ENCODE assay signal across 19 cellular contexts in the genomic region with DNA sequence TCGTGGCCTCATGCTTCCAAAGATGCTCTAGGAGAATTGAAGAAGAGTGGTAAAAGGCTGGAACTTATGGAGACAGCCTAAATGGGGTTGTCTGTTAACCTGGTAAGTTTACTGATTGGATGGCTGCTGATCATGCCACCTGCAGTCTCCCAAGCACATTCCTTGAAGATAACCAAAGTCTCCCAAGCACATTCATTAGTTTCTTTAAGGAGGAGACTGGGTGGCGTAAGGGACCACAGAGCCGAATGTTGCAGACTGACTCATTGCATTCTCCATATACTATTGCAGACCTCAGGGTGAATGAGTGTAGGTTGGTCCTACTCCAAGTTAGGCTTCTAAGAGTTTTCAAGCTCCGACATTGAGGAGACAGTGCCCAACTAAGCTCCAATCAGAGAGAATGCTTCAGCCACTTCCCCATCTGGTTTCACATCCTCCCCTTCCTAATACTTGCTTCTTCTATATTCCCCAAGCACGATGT. TPM values are rescaled to one million over a fixed set of nuclear protein-coding genes. Genes with fewer than 3 reads are reported as not detected.
DNase-seq lines count a peak whose midpoint lies in the region; ATAC-seq, FAIRE-seq and TF ChIP-seq lines count a peak whose summit lies in the region.
"Had no signal": no experiment of that assay in that cellular context is flagged by ENCODE, and none has a peak within 500 bp of the region (broad histone marks: within the 10 kb centered on the region; RNA-seq: fewer than 3 reads in every experiment).

A gene (minus strand): TSS at position 51 of the 478 bp plus-strand sequence. CDS start 39 bp downstream, at position 12.

- no peaks in the 10 kb centered on the region for H4K20me1 ChIP-seq in keratinocyte (ENCODE audit: control insufficient read depth, extremely low read depth, insufficient read depth, low read length)

- H2AFZ ChIP-seq in keratinocyte (ENCODE audit: control insufficient read depth, low read length) = no peak within 1 kb of the TSS

- H3K9me3 Mint-ChIP-seq in CD8-positive, alpha-beta memory T cell = no peaks in the 10 kb centered on the region
- H3K9me3 Mint-ChIP-seq: immature natural killer cell, T-cell had no signal

- no peak within 1 kb of the TSS for H3K9ac ChIP-seq in adipocyte (ENCODE audit: low read length)
- H3K9ac ChIP-seq in keratinocyte (ENCODE audit: control insufficient read depth, extremely low read depth, insufficient read depth, low read length) = peak within 1 kb of the TSS; percentile 50

- H3K27ac Mint-ChIP-seq in CD8-positive, alpha-beta memory T cell = no peak within 1 kb of the TSS
- H3K27ac Mint-ChIP-seq: immature natural killer cell, T-cell had no signal

- H3K4me3 ChIP-seq in right cardiac atrium (ENCODE audit: low read length) (no peak within 1 kb of the TSS), adipocyte (ENCODE audit: low read length) (no peak within 1 kb of the TSS), keratinocyte (ENCODE audit: control insufficient read depth in 2 of 3, extremely low read depth in 1 of 3, insufficient read depth in 2 of 3, low read depth in 1 of 3, low read length in 3 of 3) (peak within 1 kb of the TSS in 1 of 3 experiments; percentile 9), coronary artery (no peak within 1 kb of the TSS)
- no peak within 1 kb of the TSS for H3K4me3 ChIP-seq in CD8-positive, alpha-beta memory T cell (ENCODE audit: low read length)
- H3K4me3 ChIP-seq: pancreas had no signal

- no peak for TF ChIP-seq CTCF in keratinocyte (optimal IDR thresholded peaks at IDR 0.05 in 1 of 3, IDR thresholded peaks at IDR 0.05 in 1 of 3, conservative IDR thresholded peaks at IDR 0.05 in 1 of 3; ENCODE audit: extremely low read depth in 1 of 3, insufficient read depth in 2 of 3, low read length in 3 of 3)
- no peak for TF ChIP-seq CTCF in coronary artery (IDR thresholded peaks at IDR 0.05)

- peak; percentile 94 for FAIRE-seq in keratinocyte (lab: Jason Lieb, UNC)
- FAIRE-seq: A204.1, pancreas, RCC 7860 had no signal

- no peak within 1 kb of the TSS for H3K4me3 Mint-ChIP-seq in CD8-positive, alpha-beta memory T cell
- H3K4me3 Mint-ChIP-seq: immature natural killer cell, T-cell had no signal

- peak; percentile 56 to 64 for ATAC-seq in right cardiac atrium
- ATAC-seq in GM19467 (IDR thresholded peaks at IDR 0.05; ENCODE audit: unreplicated experiment) = no peak
- ATAC-seq in stimulated activated naive CD8-positive, alpha-beta T cell treated with anti-CD3 and anti-CD28 coated beads, Interleukin-15, Interleukin-2, amounts not matched to agents 100 U/mL and 50 U/mL, for 24 hours = no peak
- ATAC-seq: T-cell had no signal

- H3K4me1 ChIP-seq in right cardiac atrium (ENCODE audit: control insufficient read depth, insufficient read depth, low read length) (no peaks in the 10 kb centered on the region), adipocyte (ENCODE audit: control insufficient read depth, insufficient read depth, low read length) (no peaks in the 10 kb centered on the region), keratinocyte (ENCODE audit: control insufficient read depth, extremely low read depth, insufficient read depth, low read length) (peaks cover 18% of the 10 kb centered on the region)
- H3K4me1 ChIP-seq in CD8-positive, alpha-beta memory T cell (ENCODE audit: insufficient read depth, low read length) = no peaks in the 10 kb centered on the region

- CTCF ChIA-PET in CD8-positive, alpha-beta memory T cell (lab: Charles Lee) = no interaction called here

- H3K9me1 ChIP-seq in keratinocyte (ENCODE audit: control insufficient read depth, extremely low read depth, insufficient read depth, low read length) = no peaks in the 10 kb centered on the region

- no peaks in the 10 kb centered on the region for H3K36me3 Mint-ChIP-seq in CD8-positive, alpha-beta memory T cell
- H3K36me3 Mint-ChIP-seq: immature natural killer cell, T-cell had no signal

- intact Hi-C loops in right cardiac atrium (cut with DNase I) (no loop called here), cardiac septum (cut with DNase I) (no loop called here)

- no peaks in the 10 kb centered on the region for H3K4me1 Mint-ChIP-seq in CD8-positive, alpha-beta memory T cell
- H3K4me1 Mint-ChIP-seq: immature natural killer cell, T-cell had no signal

- peaks cover 12% of the 10 kb centered on the region for H3K79me2 ChIP-seq in keratinocyte (ENCODE audit: control insufficient read depth, insufficient read depth, low read length)

- H3K27ac ChIP-seq in right cardiac atrium (ENCODE audit: low read length) = no peak within 1 kb of the TSS
- peak within 1 kb of the TSS; percentile 45 for H3K27ac ChIP-seq in keratinocyte (ENCODE audit: control insufficient read depth, insufficient read depth, low read length)
- no peak within 1 kb of the TSS for H3K27ac ChIP-seq in coronary artery
- no peak within 1 kb of the TSS for H3K27ac ChIP-seq in CD8-positive, alpha-beta memory T cell (ENCODE audit: low read depth, low read length)
- H3K27ac ChIP-seq: pancreas had no signal

- H3K27me3 ChIP-seq in right cardiac atrium (ENCODE audit: control insufficient read depth, insufficient read depth) = no peaks in the 10 kb centered on the region
- peaks cover 21% of the 10 kb centered on the region for H3K27me3 ChIP-seq in adipocyte (replicated peaks; ENCODE audit: control insufficient read depth, insufficient read depth, low read length)
- H3K27me3 ChIP-seq in keratinocyte (ENCODE audit: control insufficient read depth, extremely low read depth, insufficient read depth, low read length) = no peaks in the 10 kb centered on the region
- H3K27me3 ChIP-seq in CD8-positive, alpha-beta memory T cell (ENCODE audit: insufficient read depth, low read length, poor library complexity, severe bottlenecking) = peaks cover 10% of the 10 kb centered on the region
- H3K27me3 ChIP-seq: pancreas had no signal

- peaks cover 9 to 70% of the 10 kb centered on the region in 2 donors for H3K27me3 Mint-ChIP-seq in CD8-positive, alpha-beta memory T cell

- POLR2A ChIA-PET in CD8-positive, alpha-beta memory T cell (lab: Charles Lee) = no interaction called here

- DNase-seq in right cardiac atrium = no peak
- DNase-seq in cardiac septum (ENCODE audit: low spot score) = no peak
- DNase-seq in adipocyte (ENCODE audit: low read depth) = peak; percentile 18
- peak; percentile 88 for DNase-seq in keratinocyte (ENCODE audit: low read depth, low spot score)
- no peak for DNase-seq in coronary artery (ENCODE audit: low spot score)
- DNase-seq in CD8-positive, alpha-beta memory T cell = no peak
- DNase-seq in stimulated activated naive CD8-positive, alpha-beta T cell treated with anti-CD3 and anti-CD28 coated beads, Interleukin-15, Interleukin-2, amounts not matched to agents 100 U/mL and 50 U/mL, for 24 hours = no peak
- DNase-seq: activated CD4-positive, CD25-positive, alpha-beta regulatory T cell treated with anti-CD3 and anti-CD28 coated beads, Interleukin-2, amount 50 U/mL, for 72 hours; activated CD8-positive, alpha-beta memory T cell treated with anti-CD3 and anti-CD28 coated beads, Interleukin-2, amount 50 U/mL, for 48 hours; activated naive CD4-positive, alpha-beta T cell treated with Interleukin-2 at 50 U/mL for 16 hours; central memory CD4-positive, alpha-beta T cell; immature natural killer cell; NCI-H2029 treated with DMSO at 0.1 percent for 48 hours; NCI-H526; pancreas; T-cell had no signal

- H3K36me3 ChIP-seq in adipocyte (ENCODE audit: control insufficient read depth, insufficient read depth, low read length, severe bottlenecking) (no peaks in the 10 kb centered on the region), keratinocyte (ENCODE audit: control insufficient read depth in 2 of 2, extremely low read depth in 1 of 2, insufficient read depth in 2 of 2, low read length in 2 of 2) (peaks cover 0 to 5% of the 10 kb centered on the region in 2 experiments)
- no peaks in the 10 kb centered on the region for H3K36me3 ChIP-seq in CD8-positive, alpha-beta memory T cell (ENCODE audit: insufficient read depth, low read length)
- H3K36me3 ChIP-seq: pancreas had no signal

- dilution Hi-C loops in keratinocyte (cut with MboI; ENCODE audit: extremely low pct_ligation_motif_present, low sequenced_read_pairs) = no loop called here

- H3K9me3 ChIP-seq in right cardiac atrium (ENCODE audit: control insufficient read depth, low read length) (peaks cover 2% of the 10 kb centered on the region), adipocyte (ENCODE audit: control insufficient read depth, low read length) (peaks cover 9% of the 10 kb centered on the region), keratinocyte (ENCODE audit: control insufficient read depth, low read depth, low read length) (no peaks in the 10 kb centered on the region)
- no peaks in the 10 kb centered on the region for H3K9me3 ChIP-seq in CD8-positive, alpha-beta memory T cell (ENCODE audit: low read length)
- H3K9me3 ChIP-seq: pancreas had no signal

- WGBS in right cardiac atrium = 88% methylated on average over 5 of the region's 5 CpGs

- H3K4me2 ChIP-seq in keratinocyte (ENCODE audit: control insufficient read depth, extremely low read depth, insufficient read depth, low read depth, low read length) = peak within 1 kb of the TSS; percentile 65

RNA-seq across cellular contexts. Expression of the gene that starts here (rescaled TPM):
- total RNA-seq in right cardiac atrium = not detected
- polyA plus RNA-seq in right cardiac atrium = not detected
- total RNA-seq in cardiac septum = not detected
- polyA plus RNA-seq in keratinocyte = 236 to 560 TPM (median 344 TPM) in 3 replicates
- polyA plus RNA-seq in keratinocyte (2011; ENCODE audit: low read depth) = 68.4 TPM
- 359 and 390 TPM in 2 replicates for polyA plus RNA-seq in keratinocyte (2011; cell fraction: cytosol; rRNA removed)
- polyA plus RNA-seq in keratinocyte (2011; cell fraction: nucleus; rRNA removed) = 419 and 530 TPM in 2 replicates
- polyA plus RNA-seq in keratinocyte (2012; ENCODE audit: low replicate concordance) = 207 and 288 TPM in 2 replicates
- polyA minus RNA-seq in keratinocyte = 145 to 324 TPM (median 146 TPM) in 3 replicates
- polyA minus RNA-seq in keratinocyte (2011; cell fraction: cytosol; rRNA and poly(A)+ RNA removed) = 164 TPM
- 170 and 212 TPM in 2 replicates for polyA minus RNA-seq in keratinocyte (2011; cell fraction: nucleus; rRNA and poly(A)+ RNA removed)
- not detected for total RNA-seq in CD8-positive, alpha-beta memory T cell
- not detected for polyA plus RNA-seq in CD8-positive, alpha-beta memory T cell
- total RNA-seq: pancreas, T-cell had no signal
- polyA plus RNA-seq: immature natural killer cell, pancreas had no signal

Comparison
In these comparisons a context has a peak if more than half of its experiments do, and no peak if none do; other contexts are left out.
1. RNA of the gene that starts here (polyA plus RNA-seq): 68.4 to 560 TPM in keratinocyte; not detected in right cardiac atrium (single experiment) and not detected in CD8-positive, alpha-beta memory T cell (single experiment); every median in the first group is over 10 times any median in the second.
2. Peak in ATAC-seq in right cardiac atrium; RNA of the gene not detected or under 1 TPM.
3. DNase-seq: peak in adipocyte (single experiment) and keratinocyte (single experiment); none in right cardiac atrium (0 of 3), cardiac septum (single experiment), coronary artery (single experiment), CD8-positive, alpha-beta memory T cell (0 of 5) and stimulated activated naive CD8-positive, alpha-beta T cell treated with anti-CD3 and anti-CD28 coated beads, Interleukin-15, Interleukin-2, amounts not matched to agents 100 U/mL and 50 U/mL, for 24 hours (single experiment).